31 cellular contexts compared by ENCODE assay signal in genomic region chr2:96136123-96136720, GRCh38. TPM values are rescaled to one million over a fixed set of nuclear protein-coding genes. Genes with fewer than 3 reads are reported as not detected.
A peak's percentile ranks its signal among the peaks of the same experiment; 100 is the strongest.
DNase-seq lines count a peak whose midpoint lies in the region; ATAC-seq, FAIRE-seq and TF ChIP-seq lines count a peak whose summit lies in the region.
"Had no signal": no experiment of that assay in that cellular context is flagged by ENCODE, and none has a peak within 500 bp of the region (broad histone marks: within the 10 kb centered on the region; RNA-seq: fewer than 3 reads in every experiment).

No MANE protein-coding gene starts in this region.

- H3K9me3 ChIP-seq in kidney (ENCODE audit: control insufficient read depth in 1 of 2, low read length in 2 of 2) = no peaks in the 10 kb centered on the region
- H3K9me3 ChIP-seq: adrenal gland, body of pancreas, gastrocnemius medialis, MG63, neutrophil, prostate gland, thoracic aorta had no signal

- no peak overlapping the region for H3K4me3 ChIP-seq in kidney (ENCODE audit: low read length in 2 of 2)
- H3K4me3 ChIP-seq: adrenal gland, body of pancreas, dorsolateral prefrontal cortex, gastrocnemius medialis, MG63, prostate gland, SK-N-MC, thoracic aorta had no signal

- peaks cover 15% of the 10 kb centered on the region for H3K36me3 Mint-ChIP-seq in activated T-cell treated with anti-CD3 and anti-CD28 coated beads, Interleukin-2, amount 50 U/mL, for 24 hours (ENCODE audit: low read depth)
- peaks cover 9% of the 10 kb centered on the region for H3K36me3 Mint-ChIP-seq in activated T-cell treated with anti-CD3 and anti-CD28 coated beads, Interleukin-2, amount 50 U/mL, for 4 hours (ENCODE audit: insufficient read depth)
- H3K36me3 Mint-ChIP-seq: memory B cell had no signal

- peak overlapping the region; percentile 20 for H3K4me3 Mint-ChIP-seq in activated T-cell treated with anti-CD3 and anti-CD28 coated beads, Interleukin-2, amount 50 U/mL, for 24 hours
- no peak overlapping the region for H3K4me3 Mint-ChIP-seq in activated T-cell treated with anti-CD3 and anti-CD28 coated beads, Interleukin-2, amount 50 U/mL, for 4 hours
- H3K4me3 Mint-ChIP-seq: H9; memory B cell; stimulated activated naive CD8-positive, alpha-beta T cell treated with anti-CD3 and anti-CD28 coated beads, Interleukin-15, Interleukin-2, amounts not matched to agents 100 ng/mL and 50 ng/mL, for 24 hours had no signal

- H3K27me3 Mint-ChIP-seq in activated T-cell treated with anti-CD3 and anti-CD28 coated beads, Interleukin-2, amount 50 U/mL, for 24 hours = no peaks in the 10 kb centered on the region
- H3K27me3 Mint-ChIP-seq in activated T-cell treated with anti-CD3 and anti-CD28 coated beads, Interleukin-2, amount 50 U/mL, for 4 hours (ENCODE audit: low read depth) = no peaks in the 10 kb centered on the region
- H3K27me3 Mint-ChIP-seq: memory B cell; stimulated activated naive CD8-positive, alpha-beta T cell treated with anti-CD3 and anti-CD28 coated beads, Interleukin-15, Interleukin-2, amounts not matched to agents 100 ng/mL and 50 ng/mL, for 24 hours had no signal

- H3K9me3 Mint-ChIP-seq in activated T-cell treated with anti-CD3 and anti-CD28 coated beads, Interleukin-2, amount 50 U/mL, for 24 hours = no peaks in the 10 kb centered on the region
- H3K9me3 Mint-ChIP-seq in activated T-cell treated with anti-CD3 and anti-CD28 coated beads, Interleukin-2, amount 50 U/mL, for 4 hours = no peaks in the 10 kb centered on the region
- H3K9me3 Mint-ChIP-seq: H9; memory B cell; stimulated activated naive CD8-positive, alpha-beta T cell treated with anti-CD3 and anti-CD28 coated beads, Interleukin-15, Interleukin-2, amounts not matched to agents 100 ng/mL and 50 ng/mL, for 24 hours had no signal

- no peak for ATAC-seq in activated T-cell treated with anti-CD3 and anti-CD28 coated beads, Interleukin-2, amount 50 U/mL, for 4 hours
- ATAC-seq: body of pancreas, gastrocnemius medialis had no signal

- no peak for DNase-seq in activated T-cell treated with anti-CD3 and anti-CD28 coated beads, Interleukin-2, amount 50 U/mL, for 24 hours
- no peak for DNase-seq in activated T-cell treated with anti-CD3 and anti-CD28 coated beads, Interleukin-2, amount 50 U/mL, for 4 hours
- peak; percentile 11 for DNase-seq in ELR (ENCODE audit: low read depth)
- DNase-seq in NCI-H1105 (lab: John Stamatoyannopoulos, UW) = peak; percentile 9
- DNase-seq in kidney = peak; percentile 35
- no peak for DNase-seq in Ammon's horn (ENCODE audit: low spot score)
- no peak for DNase-seq in stimulated activated CD4-positive, alpha-beta T cell treated with anti-CD3 and anti-CD28 coated beads, Interleukin-4, amount 100 ng/mL, for 4 hours
- DNase-seq: activated CD4-positive, alpha-beta T cell treated with anti-CD3 and anti-CD28 coated beads for 48 hours; activated CD8-positive, alpha-beta memory T cell treated with anti-CD3 and anti-CD28 coated beads for 24 hours; activated naive CD4-positive, alpha-beta T cell; adrenal gland; body of pancreas; Calu3; cerebellar nuclear complex; dorsolateral prefrontal cortex; gastrocnemius medialis; H9; MG63; NCI-H1436; NCI-H2107; NCI-H510A; stimulated activated CD4-positive, alpha-beta T cell treated with anti-CD3 and anti-CD28 coated beads, Interleukin-15, amount 100 ng/mL, for 24 hours had no signal

- no peak for FAIRE-seq in kidney (lab: Jason Lieb, UNC)
- FAIRE-seq: urothelium cell line had no signal

- H3K27ac ChIP-seq in kidney (ENCODE audit: low read depth in 2 of 2, low read length in 2 of 2) = no peak overlapping the region
- H3K27ac ChIP-seq: adrenal gland, body of pancreas, C4-2B, dorsolateral prefrontal cortex, gastrocnemius medialis, neutrophil, prostate gland, SK-N-MC, thoracic aorta had no signal

- peaks cover 30% of the 10 kb centered on the region for H3K4me1 Mint-ChIP-seq in activated T-cell treated with anti-CD3 and anti-CD28 coated beads, Interleukin-2, amount 50 U/mL, for 24 hours (ENCODE audit: low read depth)
- H3K4me1 Mint-ChIP-seq in activated T-cell treated with anti-CD3 and anti-CD28 coated beads, Interleukin-2, amount 50 U/mL, for 4 hours (ENCODE audit: low read depth) = peaks cover 18% of the 10 kb centered on the region

- peak overlapping the region; percentile 66 for H3K27ac Mint-ChIP-seq in activated T-cell treated with anti-CD3 and anti-CD28 coated beads, Interleukin-2, amount 50 U/mL, for 24 hours
- H3K27ac Mint-ChIP-seq: H9; memory B cell; stimulated activated naive CD8-positive, alpha-beta T cell treated with anti-CD3 and anti-CD28 coated beads, Interleukin-15, Interleukin-2, amounts not matched to agents 100 ng/mL and 50 ng/mL, for 24 hours had no signal

- no peaks in the 10 kb centered on the region for H3K36me3 ChIP-seq in kidney (ENCODE audit: control insufficient read depth in 1 of 2, insufficient read depth in 2 of 2, low read length in 2 of 2)
- H3K36me3 ChIP-seq: adrenal gland, gastrocnemius medialis, MG63, neutrophil, prostate gland, thoracic aorta had no signal

- no peaks in the 10 kb centered on the region for H3K4me1 ChIP-seq in kidney (ENCODE audit: control insufficient read depth in 1 of 2, insufficient read depth in 1 of 2, low read depth in 1 of 2, low read length in 2 of 2)
- H3K4me1 ChIP-seq: adrenal gland, gastrocnemius medialis, prostate gland had no signal

- H3K9ac ChIP-seq in kidney (ENCODE audit: low read length in 2 of 2) = no peak overlapping the region

- no peak for TF ChIP-seq CTCF in kidney (IDR thresholded peaks at IDR 0.05; ENCODE audit: borderline replicate concordance, extremely low read depth, insufficient read depth)

- intact Hi-C loops in kidney (cut with DNase I) = no loop called here

RNA-seq across cellular contexts. Expression of gene ASTL, which starts 2.1 kb away (rescaled TPM):
- total RNA-seq in activated T-cell treated with anti-CD3 and anti-CD28 coated beads, Interleukin-2, amount 50 U/mL, for 4 hours = 1 to 10 TPM; 2.3 to 3.0 (median 2.8) TPM
- total RNA-seq in kidney = not detected
- not detected for polyA plus RNA-seq in kidney (ENCODE audit: insufficient read depth, low read depth, low replicate concordance)
- total RNA-seq: adrenal gland; body of pancreas; Calu3; gastrocnemius medialis; T-helper 2 cell treated with Interferon-gamma antibody and Interleukin-4, amounts not matched to agents 100 ng/mL and 5 ng/mL, for 36 hours; thoracic aorta had no signal
- polyA plus RNA-seq: adrenal gland had no signal

RNA-seq across cellular contexts. Expression of gene DUSP2, which starts 9.0 kb away (rescaled TPM):
- 100 to 1,000 TPM; 365 to 525 (median 419) TPM for total RNA-seq in activated T-cell treated with anti-CD3 and anti-CD28 coated beads, Interleukin-2, amount 50 U/mL, for 4 hours
- total RNA-seq in kidney = 11.8 TPM
- polyA plus RNA-seq in kidney (ENCODE audit: insufficient read depth, low read depth, low replicate concordance) = 5.6 TPM

RNA-seq across cellular contexts. Expression of gene ADRA2B, which starts 19.9 kb away (rescaled TPM):
- total RNA-seq in activated T-cell treated with anti-CD3 and anti-CD28 coated beads, Interleukin-2, amount 50 U/mL, for 4 hours = under 1 TPM; 0.40 to 0.57 (median 0.40) TPM
- 1.4 TPM for total RNA-seq in kidney
- 4.8 TPM for polyA plus RNA-seq in kidney (ENCODE audit: insufficient read depth, low read depth, low replicate concordance)
- total RNA-seq: Calu3 had no signal

Comparison
In these comparisons a context has a peak if more than half of its experiments do, and no peak if none do; other contexts are left out.
1. DNase-seq: peak in ELR (single experiment), NCI-H1105 (single experiment) and kidney (single experiment); none in activated T-cell treated with anti-CD3 and anti-CD28 coated beads, Interleukin-2, amount 50 U/mL, for 24 hours (single experiment), activated T-cell treated with anti-CD3 and anti-CD28 coated beads, Interleukin-2, amount 50 U/mL, for 4 hours (single experiment), Ammon's horn (single experiment) and stimulated activated CD4-positive, alpha-beta T cell treated with anti-CD3 and anti-CD28 coated beads, Interleukin-4, amount 100 ng/mL, for 4 hours (0 of 2).
2. RNA of gene DUSP2, which starts 9.0 kb away (total RNA-seq): 365 to 525 TPM in activated T-cell treated with anti-CD3 and anti-CD28 coated beads, Interleukin-2, amount 50 U/mL, for 4 hours; 11.8 TPM in kidney (single experiment); every median in the first group is over 10 times any median in the second.